Comparison of ENCODE assay signal across 25 cellular contexts in the genomic region with DNA sequence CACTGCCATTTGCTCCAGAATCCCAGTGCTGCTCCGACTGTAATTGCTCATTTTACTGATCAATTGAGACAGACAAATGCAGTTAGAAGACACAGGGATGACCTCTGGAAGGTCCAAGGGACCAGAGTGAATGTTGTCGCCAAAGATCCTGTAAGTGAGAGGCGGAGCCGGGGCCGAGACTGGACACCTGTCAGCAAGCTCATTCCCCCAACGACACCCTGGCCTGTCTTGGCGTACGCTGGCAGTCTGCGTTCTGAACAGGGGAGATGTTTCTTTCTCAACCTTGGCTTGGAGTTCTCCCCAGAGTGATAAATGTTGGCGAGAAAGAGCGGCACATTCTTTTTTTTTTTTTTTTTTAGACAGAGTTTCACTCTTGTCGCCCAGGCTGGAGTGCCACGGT.
"Had no signal": no experiment of that assay in that cellular context is flagged by ENCODE, and none has a peak within 500 bp of the region (broad histone marks: within the 10 kb centered on the region; RNA-seq: fewer than 3 reads in every experiment).

No MANE protein-coding gene starts in this region.

- H3K9me3 Mint-ChIP-seq: activated naive CD8-positive, alpha-beta T cell treated with anti-CD3 and anti-CD28 coated beads, Interleukin-2, amount 50 U/mL, for 24 hours; activated T-helper 1 cell treated with anti-CD3 and anti-CD28 coated beads, Interleukin-12 subunit alpha, Interleukin-12 subunit beta, Interleukin-2, Interleukin-4 antibody, amounts not matched to agents 30 ng/mL and 10 ng/mL and 1 ng/mL, durations not matched to agents 14 hours and 24 hours and 36 hours; central memory CD8-positive, alpha-beta T cell; dendritic cell treated with granulocyte-macrophage colony-stimulating factor and Interleukin-4, amounts not matched to agents 40 ng/mL and 50 ng/mL, for 4 days; endodermal cell; nephron progenitor cell; T-cell; T-helper 2 cell treated with Interferon-gamma antibody and Interleukin-4, amounts not matched to agents 5 μg/mL and 100 μg/mL, for 36 hours had no signal

- H3K9me3 ChIP-seq: breast epithelium, heart left ventricle, left lung, lower lobe of right lung, pancreas, prostate gland, spleen, tibial nerve had no signal

- H3K36me3 ChIP-seq: breast epithelium, heart left ventricle, left lung, lower lobe of right lung, pancreas, prostate gland, spleen, tibial nerve had no signal

- H3K27me3 ChIP-seq: breast epithelium, heart left ventricle, left lung, pancreas had no signal

- H3K27ac Mint-ChIP-seq: activated naive CD8-positive, alpha-beta T cell treated with anti-CD3 and anti-CD28 coated beads, Interleukin-2, amount 50 U/mL, for 24 hours; activated T-helper 1 cell treated with anti-CD3 and anti-CD28 coated beads, Interleukin-12 subunit alpha, Interleukin-12 subunit beta, Interleukin-2, Interleukin-4 antibody, amounts not matched to agents 30 ng/mL and 10 ng/mL and 1 ng/mL, durations not matched to agents 14 hours and 24 hours and 36 hours; endodermal cell; nephron progenitor cell; T-cell; T-helper 2 cell treated with Interferon-gamma antibody and Interleukin-4, amounts not matched to agents 5 μg/mL and 100 μg/mL, for 36 hours had no signal

- ATAC-seq: activated naive CD8-positive, alpha-beta T cell treated with anti-CD3 and anti-CD28 coated beads, Interleukin-2, amount 50 U/mL, for 24 hours; esophagus mucosa; pancreas; T-cell had no signal

- H3K27me3 Mint-ChIP-seq: central memory CD8-positive, alpha-beta T cell; T-cell had no signal

- H3K36me3 Mint-ChIP-seq: T-cell had no signal

- H3K4me3 Mint-ChIP-seq: activated naive CD8-positive, alpha-beta T cell treated with anti-CD3 and anti-CD28 coated beads, Interleukin-2, amount 50 U/mL, for 24 hours; activated T-helper 1 cell treated with anti-CD3 and anti-CD28 coated beads, Interleukin-12 subunit alpha, Interleukin-12 subunit beta, Interleukin-2, Interleukin-4 antibody, amounts not matched to agents 30 ng/mL and 10 ng/mL and 1 ng/mL, durations not matched to agents 14 hours and 24 hours and 36 hours; central memory CD8-positive, alpha-beta T cell; dendritic cell treated with granulocyte-macrophage colony-stimulating factor and Interleukin-4, amounts not matched to agents 40 ng/mL and 50 ng/mL, for 4 days; endodermal cell; nephron progenitor cell; T-cell; T-helper 2 cell treated with Interferon-gamma antibody and Interleukin-4, amounts not matched to agents 5 μg/mL and 100 μg/mL, for 36 hours had no signal

- H3K27ac ChIP-seq: heart left ventricle, left lung, lower lobe of right lung, pancreas, tibial nerve had no signal

- FAIRE-seq: pancreas, urothelium cell line had no signal

- DNase-seq: activated CD4-positive, alpha-beta T cell treated with anti-CD3 and anti-CD28 coated beads for 4 hours; activated CD4-positive, alpha-beta T cell treated with anti-CD3 and anti-CD28 coated beads, Interleukin-2, amount 50 U/mL, for 4 hours; activated effector memory CD4-positive, alpha-beta T cell treated with anti-CD3 and anti-CD28 coated beads, Interleukin-2, amount 50 U/mL, for 16 hours; activated naive CD4-positive, alpha-beta T cell treated with anti-CD3 and anti-CD28 coated beads, Interleukin-2, amount 50 U/mL, for 16 hours; activated naive CD8-positive, alpha-beta T cell treated with anti-CD3 and anti-CD28 coated beads, Interleukin-2, amount 50 U/mL, for 24 hours; amygdala; endodermal cell; foreskin fibroblast; heart left ventricle; left lung; lower lobe of right lung; nephron progenitor cell; pancreas; spleen; stimulated activated naive CD4-positive, alpha-beta T cell; T-cell had no signal

- H3K4me3 ChIP-seq: breast epithelium, heart left ventricle, left lung, lower lobe of right lung, pancreas, prostate gland, spleen, tibial nerve had no signal
